Comparison of ENCODE assay signal across 1 cellular context in genomic region chr11:48047616-48048015, GRCh38.
TF ChIP-seq lines count a peak whose summit lies in the region.

No MANE protein-coding gene starts in this region.

TF ChIP-seq in GM12878, 131 proteins besides CTCF, POLR2A, EP300 and RAD21 (continued from another document):
- no peak for TF ChIP-seq MYC (IDR thresholded peaks at IDR 0.05; ENCODE audit: insufficient read depth, insufficient read length, insufficient replicate concordance, low read length, severe bottlenecking)
- TF ChIP-seq CREM (IDR thresholded peaks at IDR 0.05; ENCODE audit: low read depth): peak; percentile 48; the same call in 1 of the 2 replicates
- peak; percentile 26; the same call in 1 of the 2 replicates for TF ChIP-seq RUNX3 (IDR thresholded peaks at IDR 0.05; ENCODE audit: low read length)
- TF ChIP-seq MTA3 (IDR thresholded peaks at IDR 0.05; ENCODE audit: borderline replicate concordance, low read length): no peak
- peak; percentile 38; the same call in 1 of the 2 replicates for TF ChIP-seq JUNB (IDR thresholded peaks at IDR 0.05)
- peak; percentile 21 for TF ChIP-seq BCL3 (IDR thresholded peaks at IDR 0.05; ENCODE audit: borderline replicate concordance, insufficient read depth, low read depth, low read length, poor library complexity, severe bottlenecking)
- TF ChIP-seq EED (IDR thresholded peaks at IDR 0.05; ENCODE audit: low read depth): peak; percentile 47; the same call in 1 of the 2 replicates
- no peak for TF ChIP-seq SUZ12 (IDR thresholded peaks at IDR 0.05; ENCODE audit: unreplicated experiment)
